In the genomic region with DNA sequence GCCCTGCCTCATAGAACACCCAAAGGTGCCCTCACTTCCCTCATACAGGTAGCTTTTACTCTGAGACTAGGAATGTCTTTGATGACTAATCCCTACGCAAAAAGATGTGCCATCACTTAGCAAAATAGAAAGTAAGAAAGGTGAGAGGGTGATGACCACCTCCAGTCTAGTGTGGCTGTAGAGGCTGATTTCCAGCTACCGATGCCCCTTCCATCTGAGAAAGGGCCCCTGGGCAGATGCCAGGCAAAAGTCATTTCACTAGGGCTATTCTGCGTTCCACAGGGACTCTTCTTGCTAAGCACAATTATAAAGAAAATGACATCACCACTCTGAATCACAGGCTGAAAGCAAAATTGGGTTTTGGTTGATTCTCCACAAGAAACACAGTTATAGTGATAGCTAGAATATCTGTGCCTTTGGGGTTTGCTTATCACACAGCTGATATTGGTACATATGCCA, we compare ENCODE assay signal across 8 cellular contexts.
A peak's percentile ranks its signal among the peaks of the same experiment; 100 is the strongest.
DNase-seq lines count a peak whose midpoint lies in the region; ATAC-seq lines count a peak whose summit lies in the region.

No MANE protein-coding gene starts in this region.

- no peak overlapping the region for H3K4me3 Mint-ChIP-seq in activated CD4-positive, alpha-beta memory T cell treated with anti-CD3 and anti-CD28 coated beads for 36 hours

- POLR2A ChIA-PET in activated CD4-positive, alpha-beta memory T cell treated with anti-CD3 and anti-CD28 coated beads for 36 hours (lab: Charles Lee) = interaction anchor here (0.5 to 1.1 kb wide), 7 partner anchors 11 to 607 kb away, joined by 3 to 6 read pairs (median 3); partner anchors contain the start of gene RNU5A-1

- no peaks in the 10 kb centered on the region for H3K27me3 Mint-ChIP-seq in activated CD4-positive, alpha-beta memory T cell treated with anti-CD3 and anti-CD28 coated beads for 36 hours

- H3K9me3 Mint-ChIP-seq in activated CD4-positive, alpha-beta memory T cell treated with anti-CD3 and anti-CD28 coated beads for 36 hours = no peaks in the 10 kb centered on the region

- peak overlapping the region; percentile 72 for H3K27ac Mint-ChIP-seq in activated CD4-positive, alpha-beta memory T cell treated with anti-CD3 and anti-CD28 coated beads for 36 hours

- H3K36me3 Mint-ChIP-seq in activated CD4-positive, alpha-beta memory T cell treated with anti-CD3 and anti-CD28 coated beads for 36 hours = peaks cover 8% of the 10 kb centered on the region

- CTCF ChIA-PET in activated CD4-positive, alpha-beta memory T cell treated with anti-CD3 and anti-CD28 coated beads for 36 hours (lab: Charles Lee) = interaction anchor here (0.5 to 6.5 kb wide), 6 partner anchors 12 to 236 kb away, joined by 3 to 38 read pairs (median 4); no protein-coding TSS in a partner anchor

- H3K4me1 Mint-ChIP-seq in activated CD4-positive, alpha-beta memory T cell treated with anti-CD3 and anti-CD28 coated beads for 36 hours (ENCODE audit: low read depth) = peaks cover 57% of the 10 kb centered on the region

- intact Hi-C loops in activated CD4-positive, alpha-beta memory T cell treated with anti-CD3 and anti-CD28 coated beads for 36 hours (cut with micrococcal nuclease) = loop anchor here (1.0 to 5.0 kb wide), 5 partner anchors 63 to 510 kb away; no protein-coding TSS in a partner anchor

- peak; percentile 82 for DNase-seq in activated CD4-positive, alpha-beta memory T cell treated with anti-CD3 and anti-CD28 coated beads for 36 hours
- DNase-seq in fibroblast of peridontal ligament (ENCODE audit: extremely low read depth) (peak; percentile 54), DMS153 treated with DMSO at 0.1 percent for 48 hours (lab: John Stamatoyannopoulos, UW; ENCODE audit: unreplicated experiment) (no peak)
- DNase-seq in stimulated activated CD4-positive, alpha-beta T cell treated with anti-CD3 and anti-CD28 coated beads, Interleukin-2, amount 100 ng/mL, for 24 hours = peak; percentile 42 to 44

- peak; percentile 37 for ATAC-seq in GM18907 (IDR thresholded peaks at IDR 0.05; ENCODE audit: unreplicated experiment)
- no peak for ATAC-seq in GM19395 (IDR thresholded peaks at IDR 0.05; ENCODE audit: unreplicated experiment)
- no peak for ATAC-seq in HG02938 (IDR thresholded peaks at IDR 0.05; ENCODE audit: unreplicated experiment)
- no peak for ATAC-seq in HG03571 (IDR thresholded peaks at IDR 0.05; ENCODE audit: unreplicated experiment)
